In the genomic region with DNA sequence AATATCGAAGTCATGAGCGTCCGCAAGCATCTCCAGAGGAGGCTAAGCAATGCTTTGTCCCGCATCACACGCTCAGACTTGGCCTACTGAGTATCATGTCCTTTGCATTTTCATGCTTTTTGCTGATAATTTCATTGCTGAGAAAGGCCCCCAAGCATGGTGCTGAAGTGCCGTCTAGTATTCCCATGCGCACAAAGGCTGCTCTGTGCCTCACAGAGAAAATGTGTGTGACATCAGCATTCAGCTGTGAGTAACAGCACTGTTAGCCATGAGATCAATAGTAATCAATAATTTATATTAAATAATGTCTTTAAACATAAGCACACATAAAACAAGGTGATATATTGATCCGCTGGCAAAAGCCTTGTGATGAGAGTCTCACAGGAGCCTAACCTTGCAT, we compare ENCODE assay signal across 25 cellular contexts.
"Had no signal": no experiment of that assay in that cellular context is flagged by ENCODE, and none has a peak within 500 bp of the region (broad histone marks: within the 10 kb centered on the region; RNA-seq: fewer than 3 reads in every experiment).

No MANE protein-coding gene starts in this region.

- H3K36me3 ChIP-seq: cardiac muscle cell, neural progenitor cell, suprapubic skin, transverse colon had no signal

- ATAC-seq: activated naive CD8-positive, alpha-beta T cell treated with anti-CD3 and anti-CD28 coated beads, Interleukin-2, amount 50 U/mL, for 24 hours; body of pancreas; mucosa of descending colon; right cardiac atrium; stimulated activated naive CD8-positive, alpha-beta T cell treated with anti-CD3 and anti-CD28 coated beads, Interleukin-15, amount 100 ng/mL, for 72 hours had no signal

- H3K9me3 Mint-ChIP-seq: activated naive CD8-positive, alpha-beta T cell treated with anti-CD3 and anti-CD28 coated beads, Interleukin-2, amount 50 U/mL, for 24 hours; immature natural killer cell; memory B cell; neural progenitor cell; stimulated activated naive CD8-positive, alpha-beta T cell treated with anti-CD3 and anti-CD28 coated beads, Interleukin-15, amount 100 ng/mL, for 72 hours had no signal

- H3K36me3 Mint-ChIP-seq: immature natural killer cell, memory B cell, neural progenitor cell had no signal

- H3K9me3 ChIP-seq: body of pancreas, mucosa of descending colon, suprapubic skin, transverse colon had no signal

- H3K4me3 Mint-ChIP-seq: activated naive CD8-positive, alpha-beta T cell treated with anti-CD3 and anti-CD28 coated beads, Interleukin-2, amount 50 U/mL, for 24 hours; immature natural killer cell; memory B cell; neural progenitor cell; stimulated activated naive CD8-positive, alpha-beta T cell treated with anti-CD3 and anti-CD28 coated beads, Interleukin-15, amount 100 ng/mL, for 72 hours had no signal

- H3K27ac ChIP-seq: body of pancreas, cardiac muscle cell, hepatocyte, neural progenitor cell, suprapubic skin, transverse colon had no signal

- H3K4me3 ChIP-seq: body of pancreas, cardiac muscle cell, hepatocyte, mucosa of descending colon, neural progenitor cell, suprapubic skin, transverse colon had no signal

- H3K27ac Mint-ChIP-seq: activated naive CD8-positive, alpha-beta T cell treated with anti-CD3 and anti-CD28 coated beads, Interleukin-2, amount 50 U/mL, for 24 hours; immature natural killer cell; memory B cell; neural progenitor cell; stimulated activated naive CD8-positive, alpha-beta T cell treated with anti-CD3 and anti-CD28 coated beads, Interleukin-15, amount 100 ng/mL, for 72 hours had no signal

- H3K27me3 ChIP-seq: cardiac muscle cell, hepatocyte had no signal

- DNase-seq: activated CD4-positive, alpha-beta T cell treated with anti-CD3 and anti-CD28 coated beads for 4 hours; activated CD4-positive, alpha-beta T cell treated with anti-CD3 and anti-CD28 coated beads, Interleukin-2, amount 50 U/mL, for 48 hours; activated CD4-positive, CD25-positive, alpha-beta regulatory T cell; activated CD8-positive, alpha-beta memory T cell treated with anti-CD3 and anti-CD28 coated beads, Interleukin-2, amount 50 U/mL, for 48 hours; activated effector memory CD4-positive, alpha-beta T cell treated with Interleukin-2 at 50 U/mL for 16 hours; activated naive CD4-positive, alpha-beta T cell treated with anti-CD3 and anti-CD28 coated beads, Interleukin-2, amount 50 U/mL, for 16 hours; activated naive CD8-positive, alpha-beta T cell treated with anti-CD3 and anti-CD28 coated beads, Interleukin-2, amount 50 U/mL, for 24 hours; activated T-cell treated with anti-CD3 and anti-CD28 coated beads, Interleukin-2, amount 50 U/mL, for 48 hours; body of pancreas; effector CD4-positive, alpha-beta T cell; erythroblast; foreskin fibroblast; immature natural killer cell; kidney glomerular epithelial cell; right cardiac atrium; stimulated activated CD4-positive, alpha-beta T cell treated with anti-CD3 and anti-CD28 coated beads, Interleukin-1b, Interleukin-23, amount 100 ng/mL, for 48 hours; stimulated activated naive CD8-positive, alpha-beta T cell treated with anti-CD3 and anti-CD28 coated beads, Interleukin-15, amount 100 ng/mL, for 72 hours; T-helper 9 cell; transverse colon had no signal

- H3K4me1 Mint-ChIP-seq: activated naive CD8-positive, alpha-beta T cell treated with anti-CD3 and anti-CD28 coated beads, Interleukin-2, amount 50 U/mL, for 24 hours; immature natural killer cell; memory B cell; stimulated activated naive CD8-positive, alpha-beta T cell treated with anti-CD3 and anti-CD28 coated beads, Interleukin-15, amount 100 ng/mL, for 72 hours had no signal
